ENCODE assay signal across 7 cellular contexts in the genomic region with DNA sequence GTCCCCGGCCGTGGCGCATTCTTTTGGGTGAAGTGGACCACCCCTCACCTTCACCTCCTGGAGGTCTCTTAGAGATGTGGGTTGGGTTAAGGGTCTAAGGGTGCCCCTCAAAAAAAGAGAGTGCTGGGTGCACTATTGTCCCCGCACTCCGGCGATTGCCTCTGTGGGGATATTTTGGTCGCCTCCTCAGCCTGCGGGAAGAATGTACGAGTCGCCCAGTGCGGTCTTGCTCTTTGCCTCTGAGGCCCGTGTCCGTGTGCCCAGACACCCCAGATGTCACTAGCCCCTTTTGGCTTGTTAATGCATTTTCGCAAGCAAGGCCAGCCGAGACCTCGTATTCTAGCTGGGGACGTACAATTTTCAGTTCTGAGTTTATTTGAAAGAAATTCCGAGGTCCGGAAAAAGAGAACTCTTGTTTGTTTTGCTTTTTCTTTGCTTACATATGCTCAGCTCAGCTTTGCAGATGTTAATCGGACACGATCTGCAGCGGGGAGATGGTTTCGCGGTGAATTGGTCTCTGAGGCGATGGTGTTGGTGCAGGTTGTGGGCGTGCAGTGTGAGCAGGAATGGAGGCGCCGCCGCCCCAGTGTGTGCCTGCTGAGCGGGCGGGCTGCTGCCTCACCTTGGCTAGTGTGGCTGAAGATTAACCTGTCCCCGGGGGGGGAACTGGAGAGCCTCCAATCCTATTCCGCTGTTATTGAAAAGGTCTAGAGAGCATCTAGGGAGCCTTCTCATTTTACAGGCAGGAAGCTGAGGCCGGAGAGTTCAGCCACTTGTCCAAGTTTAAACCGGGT. TPM values are rescaled to one million over a fixed set of nuclear protein-coding genes. Genes with fewer than 3 reads are reported as not detected.
A peak's percentile ranks its signal among the peaks of the same experiment; 100 is the strongest.
DNase-seq lines count a peak whose midpoint lies in the region; ATAC-seq and TF ChIP-seq lines count a peak whose summit lies in the region.

No MANE protein-coding gene starts in this region.

- H3K36me3 ChIP-seq in ascending aorta, result peaks cover 8 to 21% of the 10 kb centered on the region in 2 donors
- peaks cover 2% of the 10 kb centered on the region for H3K36me3 ChIP-seq in iPS-15b (ENCODE audit: control insufficient read depth, insufficient read depth, low read length)

- peak overlapping the region; percentile 89 for H3K9ac ChIP-seq in iPS-15b (ENCODE audit: low read depth, low read length)

- peak; percentile 40 for TF ChIP-seq POLR2A in GM18951 (IDR thresholded peaks at IDR 0.05; ENCODE audit: extremely low read depth, insufficient read depth, insufficient read length)

- H3K27ac ChIP-seq in ascending aorta, result peak overlapping the region; percentile 82 to 91

- ATAC-seq in HG03342 (IDR thresholded peaks at IDR 0.05; ENCODE audit: unreplicated experiment), result peak; percentile 32

- TF ChIP-seq CTCF in ascending aorta (IDR thresholded peaks at IDR 0.05), result no peak

- in situ Hi-C loops in GM18951 (cut with MboI; ENCODE audit: low sequenced_read_pairs, unreplicated experiment), result no loop called here

- DNase-seq in SW480 (ENCODE audit: low spot score) (peak; percentile 36), ascending aorta (ENCODE audit: low spot score in 2 of 2) (peak; percentile 38 to 78), SHP77 (lab: John Stamatoyannopoulos, UW) (no peak)
- DNase-seq in stimulated activated CD4-positive, alpha-beta T cell treated with anti-CD3 and anti-CD28 coated beads, Interleukin-12 subunit alpha, Interleukin-12 subunit beta, amount 100 ng/mL, for 24 hours (ENCODE audit: low read depth in 2 of 2), result peak; percentile 47 to 70

- H3K27me3 ChIP-seq in ascending aorta (no peaks in the 10 kb centered on the region), iPS-15b (ENCODE audit: control insufficient read depth, insufficient read depth, low read length) (no peaks in the 10 kb centered on the region)

- H3K4me3 ChIP-seq in ascending aorta (peak overlapping the region; percentile 66 to 94), iPS-15b (ENCODE audit: low read depth, low read length) (peak overlapping the region; percentile 95)

- H3K4me1 ChIP-seq in ascending aorta, result peaks cover 0 to 19% of the 10 kb centered on the region in 2 donors
- peaks cover 18% of the 10 kb centered on the region for H3K4me1 ChIP-seq in iPS-15b (ENCODE audit: control insufficient read depth, insufficient read depth, low read length)

- intact Hi-C loops in ascending aorta (cut with DNase I), result loop anchor here (2.0 to 10.0 kb wide), 8 partner anchors 39 to 997 kb away; a partner anchor contains a TSS

- H3K9me3 ChIP-seq in ascending aorta (no peaks in the 10 kb centered on the region), iPS-15b (ENCODE audit: control insufficient read depth, insufficient read depth, low read length) (no peaks in the 10 kb centered on the region)

RNA-seq across cellular contexts. Expression of a gene that starts 1.4 kb away (rescaled TPM):
- 59.9 TPM for total RNA-seq in ascending aorta

Comparison
In these comparisons a context has a peak if more than half of its experiments do, and no peak if none do; other contexts are left out.
1. DNase-seq: peak in SW480 (single experiment), ascending aorta (2 of 2) and stimulated activated CD4-positive, alpha-beta T cell treated with anti-CD3 and anti-CD28 coated beads, Interleukin-12 subunit alpha, Interleukin-12 subunit beta, amount 100 ng/mL, for 24 hours (2 of 2); none in SHP77 (0 of 2).